13 cellular contexts compared by ENCODE assay signal in genomic region chr14:90426663-90427062, GRCh38. TPM values are rescaled to one million over a fixed set of nuclear protein-coding genes. Genes with fewer than 3 reads are reported as not detected.
DNase-seq lines count a peak whose midpoint lies in the region; ATAC-seq and TF ChIP-seq lines count a peak whose summit lies in the region.
"Had no signal": no experiment of that assay in that cellular context is flagged by ENCODE, and none has a peak within 500 bp of the region (broad histone marks: within the 10 kb centered on the region; RNA-seq: fewer than 3 reads in every experiment).

No MANE protein-coding gene starts in this region.

- H3K27ac ChIP-seq in A673 (ENCODE audit: low read depth, low read length, poor library complexity, severe bottlenecking), result no peak overlapping the region
- H3K27ac ChIP-seq: neutrophil had no signal

- DNase-seq in A673 (ENCODE audit: low spot score) (peak; percentile 46), NCI-H1105 (lab: John Stamatoyannopoulos, UW) (peak; percentile 33), cardiac fibroblast (ENCODE audit: low read depth in 2 of 2) (peak; percentile 33 to 86), left lobe of liver (ENCODE audit: low spot score) (peak; percentile 60), nucleus accumbens (lab: John Stamatoyannopoulos, UW) (no peak), NCI-H2171 treated with DMSO at 0.1 percent for 48 hours (lab: John Stamatoyannopoulos, UW) (no peak)
- DNase-seq: HFFc6, NCI-H187 treated with DMSO at 0.1 percent for 48 hours, T1000 had no signal

- no peaks in the 10 kb centered on the region for H3K4me1 ChIP-seq in A673 (ENCODE audit: insufficient read depth, low read length, poor library complexity, severe bottlenecking)

- ATAC-seq in left lobe of liver (peak; percentile 83), GM21367 (IDR thresholded peaks at IDR 0.05; ENCODE audit: unreplicated experiment) (no peak), HG03095 (IDR thresholded peaks at IDR 0.05; ENCODE audit: unreplicated experiment) (no peak)
- ATAC-seq: Panc1 had no signal

- intact Hi-C loops in A673 (cut with micrococcal nuclease; ENCODE audit: unreplicated experiment), result no loop called here

- POLR2A ChIA-PET in A673 (lab: Charles Lee; ENCODE audit: low non-redundant PET), result no interaction called here

- H3K4me3 ChIP-seq in A673 (ENCODE audit: low read depth, low read length, poor library complexity, severe bottlenecking), result no peak overlapping the region
- no peak overlapping the region for H3K4me3 ChIP-seq in cardiac fibroblast (replicated peaks in 1 of 2; ENCODE audit: low read depth in 2 of 2, low read length in 2 of 2)

- no peaks in the 10 kb centered on the region for H3K9me3 ChIP-seq in A673 (ENCODE audit: low read depth, low read length, poor library complexity, severe bottlenecking)
- H3K9me3 ChIP-seq: neutrophil had no signal

- CTCF ChIA-PET in A673 (lab: Charles Lee), result no interaction called here

- no TSS peak for BruUV-seq in A673 (replicated peaks; lab: Mats Ljungman, UMichigan)

- no peaks in the 10 kb centered on the region for H3K27me3 ChIP-seq in A673 (replicated peaks; ENCODE audit: insufficient read depth, low read depth, low read length, poor library complexity)
- H3K27me3 ChIP-seq: neutrophil had no signal

- no peaks in the 10 kb centered on the region for H3K36me3 ChIP-seq in A673 (ENCODE audit: insufficient read depth, low read length, poor library complexity, severe bottlenecking)
- H3K36me3 ChIP-seq: neutrophil had no signal

- TF ChIP-seq CTCF in A673 (conservative IDR thresholded peaks at IDR 0.05; ENCODE audit: low read depth, low read length), result no peak
- TF ChIP-seq CTCF in cardiac fibroblast (IDR thresholded peaks at IDR 0.05; ENCODE audit: low read depth, low read length), result no peak

RNA-seq across cellular contexts. Expression of gene CALM1, which starts 29.8 kb away (rescaled TPM):
- 961 and 998 TPM in 2 replicates for total RNA-seq in A673 (2021)
- total RNA-seq in left lobe of liver, result 153 TPM

Comparison
In these comparisons a context has a peak if more than half of its experiments do, and no peak if none do; other contexts are left out.
1. DNase-seq: peak in A673 (single experiment), NCI-H1105 (single experiment), cardiac fibroblast (2 of 2) and left lobe of liver (single experiment); none in nucleus accumbens (0 of 56) and NCI-H2171 treated with DMSO at 0.1 percent for 48 hours (single experiment).